ENCODE assay signal across 14 cellular contexts in the genomic region with DNA sequence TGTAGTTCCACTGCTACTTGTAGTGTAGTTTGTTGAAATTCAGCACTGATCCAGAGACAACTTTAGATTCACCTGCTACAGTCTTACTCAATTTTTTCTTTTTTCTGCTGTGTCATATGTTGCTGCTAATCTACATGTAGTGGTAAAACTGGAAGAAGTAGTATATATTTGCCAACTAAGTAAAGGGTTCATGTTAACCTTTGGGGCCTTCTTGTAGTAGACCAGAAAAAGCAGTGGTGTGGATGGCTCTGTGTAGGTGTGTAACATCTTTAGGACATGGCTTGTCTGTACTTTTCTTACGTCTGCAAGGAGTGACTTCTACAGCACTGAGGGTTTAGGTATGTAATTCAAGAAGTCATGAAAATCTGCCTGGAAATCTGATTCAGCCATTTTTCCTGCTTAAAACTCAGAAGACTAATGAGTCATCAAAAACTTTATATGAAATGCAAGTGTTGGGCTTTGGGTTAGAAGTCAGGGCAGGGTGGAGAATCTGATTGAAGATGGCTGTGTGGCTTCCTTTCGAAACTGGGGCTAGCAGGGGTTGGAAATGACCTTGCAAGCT. TPM values are rescaled to one million over a fixed set of nuclear protein-coding genes. Genes with fewer than 3 reads are reported as not detected.
DNase-seq lines count a peak whose midpoint lies in the region; ATAC-seq and TF ChIP-seq lines count a peak whose summit lies in the region.
"Had no signal": no experiment of that assay in that cellular context is flagged by ENCODE, and none has a peak within 500 bp of the region (broad histone marks: within the 10 kb centered on the region; RNA-seq: fewer than 3 reads in every experiment).

No MANE protein-coding gene starts in this region.

- peak overlapping the region; percentile 41 for H3K27ac ChIP-seq in AG04450 (ENCODE audit: low read depth, low read length)
- H3K27ac ChIP-seq in esophagus squamous epithelium, result no peak overlapping the region
- H3K27ac ChIP-seq: neutrophil had no signal

- no peak for ATAC-seq in HG02798 (IDR thresholded peaks at IDR 0.05; ENCODE audit: poor library complexity, unreplicated experiment)
- ATAC-seq in stimulated activated naive B cell treated with anti-CD40 and anti-IgM and Interleukin-4, amounts not matched to agents 10 μg/mL and 1 μg/mL and 100 μg/mL, for 72 hours (replicated peaks), result no peak

- H3K36me3 Mint-ChIP-seq in stimulated activated naive B cell treated with anti-CD40 and anti-IgM and Interleukin-4, amounts not matched to agents 10 μg/mL and 1 μg/mL and 100 μg/mL, for 72 hours, result no peaks in the 10 kb centered on the region

- H3K4me3 ChIP-seq in AG04450 (ENCODE audit: low read depth, low read length) (no peak overlapping the region), cardiac fibroblast (replicated peaks in 1 of 2; ENCODE audit: low read depth in 2 of 2, low read length in 2 of 2) (no peak overlapping the region), esophagus squamous epithelium (no peak overlapping the region)

- no peak overlapping the region for H3K27ac Mint-ChIP-seq in stimulated activated naive B cell treated with anti-CD40 and anti-IgM and Interleukin-4, amounts not matched to agents 10 μg/mL and 1 μg/mL and 100 μg/mL, for 72 hours

- DNase-seq in AG04450 (ENCODE audit: low read depth, low spot score) (no peak), LHCN-M2 (ENCODE audit: low read depth) (peak; percentile 45), cardiac fibroblast (ENCODE audit: low read depth in 2 of 2) (peak; percentile 45 to 68), kidney tubule cell (ENCODE audit: low spot score) (peak; percentile 42), T-helper 1 cell (no peak), esophagus squamous epithelium (lab: John Stamatoyannopoulos, UW) (no peak)
- no peak for DNase-seq in stimulated activated naive B cell treated with anti-CD40 and anti-IgM and Interleukin-4, amounts not matched to agents 10 μg/mL and 1 μg/mL and 100 μg/mL, for 72 hours
- DNase-seq: ACHN; activated naive CD4-positive, alpha-beta T cell; DMS53; NCI-H1092 treated with DMSO at 0.1 percent for 48 hours; SHP77 had no signal

- 59 to 63% methylated on average over 2 of the region's 2 CpGs for WGBS in esophagus squamous epithelium, 2 donors

- CTCF ChIA-PET in AG04450 (lab: Charles Lee), result interaction anchor here (2.5 kb wide), 1 partner anchor 9 kb away, joined by 12 read pairs; the partner anchor contains the start of gene PTPRM

- H3K9me3 ChIP-seq in AG04450 (ENCODE audit: control insufficient read depth, insufficient read depth, low read length) (no peaks in the 10 kb centered on the region), esophagus squamous epithelium (no peaks in the 10 kb centered on the region)
- H3K9me3 ChIP-seq: neutrophil had no signal

- H3K27me3 ChIP-seq in AG04450 (ENCODE audit: control insufficient read depth, insufficient read depth, low read length), result no peaks in the 10 kb centered on the region
- no peaks in the 10 kb centered on the region for H3K27me3 ChIP-seq in esophagus squamous epithelium

- no peaks in the 10 kb centered on the region for H3K9me3 Mint-ChIP-seq in stimulated activated naive B cell treated with anti-CD40 and anti-IgM and Interleukin-4, amounts not matched to agents 10 μg/mL and 1 μg/mL and 100 μg/mL, for 72 hours

- no peak overlapping the region for H3K4me3 Mint-ChIP-seq in stimulated activated naive B cell treated with anti-CD40 and anti-IgM and Interleukin-4, amounts not matched to agents 10 μg/mL and 1 μg/mL and 100 μg/mL, for 72 hours

- H3K4me1 ChIP-seq in esophagus squamous epithelium, result peaks cover 0 to 22% (median 3%) of the 10 kb centered on the region in 3 donors

- H3K4me1 Mint-ChIP-seq in stimulated activated naive B cell treated with anti-CD40 and anti-IgM and Interleukin-4, amounts not matched to agents 10 μg/mL and 1 μg/mL and 100 μg/mL, for 72 hours, result peaks cover 0 to 4% of the 10 kb centered on the region in 2 donors

- H3K27me3 Mint-ChIP-seq in stimulated activated naive B cell treated with anti-CD40 and anti-IgM and Interleukin-4, amounts not matched to agents 10 μg/mL and 1 μg/mL and 100 μg/mL, for 72 hours, result peaks cover 9 to 12% of the 10 kb centered on the region in 2 donors

- POLR2A ChIA-PET in AG04450 (lab: Yijun Ruan, JAX), result no interaction called here

- intact Hi-C loops in esophagus squamous epithelium (cut with DNase I), result no loop called here

- H3K36me3 ChIP-seq in esophagus squamous epithelium, result no peaks in the 10 kb centered on the region
- H3K36me3 ChIP-seq: neutrophil had no signal

- no peak for TF ChIP-seq POLR2A in esophagus squamous epithelium (IDR thresholded peaks at IDR 0.05)

- TF ChIP-seq CTCF in AG04450 (IDR thresholded peaks at IDR 0.05; ENCODE audit: low read depth, low read length), result no peak
- TF ChIP-seq CTCF in cardiac fibroblast (IDR thresholded peaks at IDR 0.05; ENCODE audit: low read depth, low read length), result no peak
- no peak for TF ChIP-seq CTCF in esophagus squamous epithelium (IDR thresholded peaks at IDR 0.05)

RNA-seq across cellular contexts. Expression of gene PTPRM, which starts 8.4 kb away (rescaled TPM):
- polyA plus RNA-seq in AG04450 (2011; rRNA removed), result 81.1 and 81.5 TPM in 2 replicates
- 68.5 and 75.1 TPM in 2 replicates for polyA minus RNA-seq in AG04450 (2011; rRNA and poly(A)+ RNA removed)
- total RNA-seq in LHCN-M2 (2014; rRNA removed) (28.1 TPM in 2 replicates), esophagus squamous epithelium (10 to 100 TPM in 2 of 4 donors, 1 to 10 TPM in 2; 6.5 to 38.7 (median 11.1) TPM)
- 19.3 TPM for polyA plus RNA-seq in LHCN-M2 (2012)

Comparison
In these comparisons a context has a peak if more than half of its experiments do, and no peak if none do; other contexts are left out.
1. DNase-seq: peak in LHCN-M2 (single experiment), cardiac fibroblast (2 of 2) and kidney tubule cell (single experiment); none in AG04450 (single experiment), T-helper 1 cell (0 of 5), esophagus squamous epithelium (single experiment) and stimulated activated naive B cell treated with anti-CD40 and anti-IgM and Interleukin-4, amounts not matched to agents 10 μg/mL and 1 μg/mL and 100 μg/mL, for 72 hours (single experiment).